35 cellular contexts compared by ENCODE assay signal in genomic region chr2:154898269-154898668, GRCh38.
"Had no signal": no experiment of that assay in that cellular context is flagged by ENCODE, and none has a peak within 500 bp of the region (broad histone marks: within the 10 kb centered on the region; RNA-seq: fewer than 3 reads in every experiment).

No MANE protein-coding gene starts in this region.

- H3K36me3 ChIP-seq: MG63 had no signal

- H3K9me3 ChIP-seq: MG63 had no signal

- H3K4me3 ChIP-seq: MG63 had no signal

- H3K27me3 ChIP-seq: MG63 had no signal

- DNase-seq: Kasumi-1, MG63, MM.1S, MV-4-11, NCI-H1048, NCI-H1092, NCI-H1092 treated with DMSO at 0.1 percent for 48 hours, NCI-H1105, NCI-H1105 treated with DMSO at 0.1 percent for 48 hours, NCI-H1417, NCI-H1417 treated with DMSO at 0.1 percent for 48 hours, NCI-H1436, NCI-H1436 treated with DMSO at 0.1 percent for 48 hours, NCI-H146, NCI-H1694, NCI-H1694 treated with DMSO at 0.1 percent for 48 hours, NCI-H187, NCI-H187 treated with DMSO at 0.1 percent for 48 hours, NCI-H1930, NCI-H2029, NCI-H2029 treated with DMSO at 0.1 percent for 48 hours, NCI-H2081, NCI-H2081 treated with DMSO at 0.1 percent for 48 hours, NCI-H2107, NCI-H2171, NCI-H2171 treated with DMSO at 0.1 percent for 48 hours, NCI-H2227 treated with DMSO at 0.1 percent for 48 hours, NCI-H226, NCI-H345, NCI-H446, NCI-H446 treated with DMSO at 0.1 percent for 48 hours, NCI-H510A, NCI-H510A treated with DMSO at 0.1 percent for 48 hours, NCI-H524, NCI-H526 had no signal
